ENCODE assay signal across 18 cellular contexts in the genomic region with DNA sequence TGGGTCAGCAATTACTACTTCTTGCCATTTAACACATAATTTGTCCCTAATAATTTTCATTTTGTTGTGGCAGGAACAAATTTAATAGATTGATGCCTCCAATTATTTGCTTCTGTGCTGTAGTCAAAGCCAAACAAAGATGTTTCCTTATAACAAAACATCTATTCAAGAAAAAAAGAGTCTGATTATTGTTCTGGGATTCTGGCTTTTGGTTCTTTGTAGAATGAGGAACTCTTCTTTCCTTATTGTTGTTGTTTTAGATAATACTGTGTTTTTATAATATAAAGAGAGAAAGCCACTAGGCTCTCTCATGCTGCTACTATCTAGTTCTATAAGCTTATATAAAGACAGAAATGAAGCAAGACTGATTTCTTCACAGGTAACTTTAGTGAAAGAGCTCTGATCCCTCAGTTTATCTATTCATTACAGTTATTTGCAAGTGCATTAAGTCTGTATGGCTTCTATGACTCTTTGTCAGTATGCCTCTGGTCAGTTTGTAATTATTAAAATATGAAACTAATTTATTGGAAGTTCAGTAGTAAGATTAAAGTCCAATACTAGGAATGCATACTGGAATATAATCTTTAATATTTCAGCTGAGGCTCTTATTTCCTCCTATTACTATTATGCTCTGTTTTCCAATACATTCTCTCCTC. TPM values are rescaled to one million over a fixed set of nuclear protein-coding genes. Genes with fewer than 3 reads are reported as not detected.
DNase-seq lines count a peak whose midpoint lies in the region; ATAC-seq, FAIRE-seq and TF ChIP-seq lines count a peak whose summit lies in the region.
"Had no signal": no experiment of that assay in that cellular context is flagged by ENCODE, and none has a peak within 500 bp of the region (broad histone marks: within the 10 kb centered on the region; RNA-seq: fewer than 3 reads in every experiment).

No MANE protein-coding gene starts in this region.

- H3K4me1 Mint-ChIP-seq in CD4-positive, alpha-beta T cell (ENCODE audit: low read depth), result peaks cover 40% of the 10 kb centered on the region
- H3K4me1 Mint-ChIP-seq in T-helper 17 cell, result peaks cover 3% of the 10 kb centered on the region
- H3K4me1 Mint-ChIP-seq in stimulated activated memory B cell treated with anti-CD40 and anti-IgM and Interleukin-4, amounts not matched to agents 10 μg/mL and 1 μg/mL and 100 μg/mL, for 72 hours, result peaks cover 6% of the 10 kb centered on the region

- no peaks in the 10 kb centered on the region for H3K27me3 ChIP-seq in CD4-positive, alpha-beta T cell (ENCODE audit: control insufficient read depth, insufficient read depth, low read length)
- H3K27me3 ChIP-seq: MG63 had no signal

- no peaks in the 10 kb centered on the region for H3K27me3 Mint-ChIP-seq in CD4-positive, alpha-beta T cell
- no peaks in the 10 kb centered on the region for H3K27me3 Mint-ChIP-seq in T-helper 17 cell
- no peaks in the 10 kb centered on the region for H3K27me3 Mint-ChIP-seq in stimulated activated memory B cell treated with anti-CD40 and anti-IgM and Interleukin-4, amounts not matched to agents 10 μg/mL and 1 μg/mL and 100 μg/mL, for 72 hours

- H3K36me3 Mint-ChIP-seq in CD4-positive, alpha-beta T cell (ENCODE audit: low read depth), result peaks cover 76% of the 10 kb centered on the region
- peaks cover 2% of the 10 kb centered on the region for H3K36me3 Mint-ChIP-seq in T-helper 17 cell (ENCODE audit: low read depth)
- peaks cover 20% of the 10 kb centered on the region for H3K36me3 Mint-ChIP-seq in stimulated activated memory B cell treated with anti-CD40 and anti-IgM and Interleukin-4, amounts not matched to agents 10 μg/mL and 1 μg/mL and 100 μg/mL, for 72 hours

- FAIRE-seq in islet of Langerhans (lab: Jason Lieb, UNC), result peak; percentile 73
- FAIRE-seq: H1, K562 had no signal

- H3K9me3 ChIP-seq in CD4-positive, alpha-beta T cell (ENCODE audit: control insufficient read depth, low read length), result no peaks in the 10 kb centered on the region
- H3K9me3 ChIP-seq in T-helper 17 cell (ENCODE audit: control insufficient read depth, low read length, poor library complexity, severe bottlenecking), result no peaks in the 10 kb centered on the region
- H3K9me3 ChIP-seq: MG63 had no signal

- intact Hi-C loops in CD4-positive, alpha-beta T cell (cut with DNase I, micrococcal nuclease), result loop anchor here in 1 of 2 experiments (2.0 kb wide), 1 partner anchor 37 kb away; a partner anchor contains a TSS

- POLR2A ChIA-PET in CD4-positive, alpha-beta T cell (lab: Charles Lee), result interaction anchor here (1.0 kb wide), 1 partner anchor 13 kb away, joined by 3 read pairs; no protein-coding TSS in a partner anchor

- CTCF ChIA-PET in CD4-positive, alpha-beta T cell (lab: Charles Lee), result no interaction called here

- no peaks in the 10 kb centered on the region for H3K9me3 Mint-ChIP-seq in CD4-positive, alpha-beta T cell
- H3K9me3 Mint-ChIP-seq in stimulated activated memory B cell treated with anti-CD40 and anti-IgM and Interleukin-4, amounts not matched to agents 10 μg/mL and 1 μg/mL and 100 μg/mL, for 72 hours, result peaks cover under 1% of the 10 kb centered on the region

- no peak overlapping the region for H3K27ac ChIP-seq in CD4-positive, alpha-beta T cell (ENCODE audit: low read depth, low read length)
- H3K27ac ChIP-seq: C4-2B had no signal

- peak overlapping the region; percentile 49 for H3K27ac Mint-ChIP-seq in CD4-positive, alpha-beta T cell
- peak overlapping the region; percentile 1 for H3K27ac Mint-ChIP-seq in T-helper 17 cell
- no peak overlapping the region for H3K27ac Mint-ChIP-seq in stimulated activated memory B cell treated with anti-CD40 and anti-IgM and Interleukin-4, amounts not matched to agents 10 μg/mL and 1 μg/mL and 100 μg/mL, for 72 hours

- no peak for TF ChIP-seq CTCF in CD4-positive, alpha-beta T cell (IDR thresholded peaks at IDR 0.05)

- no peak for ATAC-seq in CD4-positive, alpha-beta T cell (ENCODE audit: poor library complexity)
- ATAC-seq in T-helper 17 cell, result no peak
- no peak for ATAC-seq in stimulated activated memory B cell treated with anti-CD40 and anti-IgM and Interleukin-4, amounts not matched to agents 10 μg/mL and 1 μg/mL and 100 μg/mL, for 72 hours
- ATAC-seq: K562, Right ventricle myocardium inferior had no signal

- H3K4me3 Mint-ChIP-seq in CD4-positive, alpha-beta T cell, result no peak overlapping the region
- H3K4me3 Mint-ChIP-seq in T-helper 17 cell, result no peak overlapping the region
- H3K4me3 Mint-ChIP-seq in stimulated activated memory B cell treated with anti-CD40 and anti-IgM and Interleukin-4, amounts not matched to agents 10 μg/mL and 1 μg/mL and 100 μg/mL, for 72 hours, result no peak overlapping the region

- DNase-seq in CD4-positive, alpha-beta T cell, result no peak
- DNase-seq in T-helper 17 cell (no peak), pons (ENCODE audit: low spot score) (peak; percentile 90), DMS79 treated with DMSO at 0.1 percent for 48 hours (lab: John Stamatoyannopoulos, UW) (no peak), iPS-NIHi7 (ENCODE audit: extremely low spot score) (no peak)
- DNase-seq: MG63, NCI-H1694 treated with DMSO at 0.1 percent for 48 hours, NCI-H2081 treated with DMSO at 0.1 percent for 48 hours, NCI-H2171 treated with DMSO at 0.1 percent for 48 hours, NCI-H446, NCI-H526, OCI-M1 had no signal

RNA-seq across cellular contexts. Expression of a gene that starts 37.4 kb away (rescaled TPM):
- total RNA-seq in CD4-positive, alpha-beta T cell, result 10 to 100 TPM; 49.7 to 52.4 TPM
- 10 to 100 TPM; 72.8 to 77.6 TPM for total RNA-seq in T-helper 17 cell
